ENCODE assay signal across 12 cellular contexts in genomic region chr17:32496348-32497078, GRCh38. TPM values are rescaled to one million over a fixed set of nuclear protein-coding genes. Genes with fewer than 3 reads are reported as not detected.
DNase-seq lines count a peak whose midpoint lies in the region; TF ChIP-seq lines count a peak whose summit lies in the region.
"Had no signal": no experiment of that assay in that cellular context is flagged by ENCODE, and none has a peak within 500 bp of the region (broad histone marks: within the 10 kb centered on the region; RNA-seq: fewer than 3 reads in every experiment).

No MANE protein-coding gene starts in this region.

- TF ChIP-seq CTCF in brain microvascular endothelial cell (IDR thresholded peaks at IDR 0.05; ENCODE audit: low read depth, low read length, missing control alignments), result no peak

- no peaks in the 10 kb centered on the region for H3K27me3 Mint-ChIP-seq in activated naive CD4-positive, alpha-beta T cell treated with anti-CD3 and anti-CD28 coated beads for 36 hours (ENCODE audit: low read depth)
- H3K27me3 Mint-ChIP-seq: CD8-positive, alpha-beta memory T cell had no signal

- CTCF ChIA-PET in activated naive CD4-positive, alpha-beta T cell treated with anti-CD3 and anti-CD28 coated beads for 36 hours (lab: Charles Lee), result interaction anchor here (1.1 to 1.6 kb wide), 2 partner anchors 32 to 52 kb away, joined by 3 to 4 read pairs; partner anchors contain the start of gene PSMD11

- in situ Hi-C loops in ACHN (cut with HindIII; ENCODE audit: low pct_ligation_motif_present, low pct_unique_long_range_greater_than_20kb, low sequenced_read_pairs), result loop anchor here (25.0 kb wide), 1 partner anchor 266 kb away; no protein-coding TSS in a partner anchor
- in situ Hi-C loops in brain microvascular endothelial cell (cut with HindIII; ENCODE audit: low pct_ligation_motif_present, low sequenced_read_pairs), result no loop called here

- H3K27me3 ChIP-seq in brain microvascular endothelial cell (replicated peaks), result no peaks in the 10 kb centered on the region

- DNase-seq in ACHN, result peak; percentile 87
- DNase-seq in HK-2 (ENCODE audit: unreplicated experiment), result peak; percentile 69
- peak; percentile 75 for DNase-seq in brain microvascular endothelial cell
- DNase-seq in kidney tubule cell (ENCODE audit: low spot score), result peak; percentile 49
- no peak for DNase-seq in activated naive CD4-positive, alpha-beta T cell treated with anti-CD3 and anti-CD28 coated beads for 36 hours
- DNase-seq in ureter (ENCODE audit: low spot score), result no peak
- no peak for DNase-seq in NCI-H526 (lab: John Stamatoyannopoulos, UW)
- no peak for DNase-seq in NCI-H1092 treated with DMSO at 0.1 percent for 48 hours (lab: John Stamatoyannopoulos, UW)
- DNase-seq: CD8-positive, alpha-beta memory T cell; kidney; NK-92 treated with Interleukin-12 subunit alpha and Interleukin-12 subunit beta, amount 100 ng/mL, for 24 hours; occipital lobe had no signal

- H3K4me3 Mint-ChIP-seq in activated naive CD4-positive, alpha-beta T cell treated with anti-CD3 and anti-CD28 coated beads for 36 hours, result no peak overlapping the region
- H3K4me3 Mint-ChIP-seq: CD8-positive, alpha-beta memory T cell had no signal

- H3K4me3 ChIP-seq in brain microvascular endothelial cell (ENCODE audit: low read depth, low read length), result no peak overlapping the region

- H3K27ac ChIP-seq in brain microvascular endothelial cell, result peak overlapping the region; percentile 37

- H3K27ac Mint-ChIP-seq in activated naive CD4-positive, alpha-beta T cell treated with anti-CD3 and anti-CD28 coated beads for 36 hours, result no peak overlapping the region

- no peaks in the 10 kb centered on the region for H3K36me3 ChIP-seq in brain microvascular endothelial cell (replicated peaks)

- peaks cover 7% of the 10 kb centered on the region for H3K36me3 Mint-ChIP-seq in activated naive CD4-positive, alpha-beta T cell treated with anti-CD3 and anti-CD28 coated beads for 36 hours (ENCODE audit: low read depth)
- H3K36me3 Mint-ChIP-seq: CD8-positive, alpha-beta memory T cell had no signal

- no peaks in the 10 kb centered on the region for H3K9me3 Mint-ChIP-seq in activated naive CD4-positive, alpha-beta T cell treated with anti-CD3 and anti-CD28 coated beads for 36 hours
- H3K9me3 Mint-ChIP-seq: CD8-positive, alpha-beta memory T cell had no signal

- H3K4me1 Mint-ChIP-seq in activated naive CD4-positive, alpha-beta T cell treated with anti-CD3 and anti-CD28 coated beads for 36 hours (ENCODE audit: low read depth), result peaks cover 43% of the 10 kb centered on the region

- intact Hi-C loops in activated naive CD4-positive, alpha-beta T cell treated with anti-CD3 and anti-CD28 coated beads for 36 hours (cut with micrococcal nuclease), result no loop called here

RNA-seq across cellular contexts. Expression of gene CDK5R1, which starts 9.7 kb away (rescaled TPM):
- total RNA-seq in activated naive CD4-positive, alpha-beta T cell treated with anti-CD3 and anti-CD28 coated beads for 36 hours, result 10 to 100 TPM; 50.6 to 52.1 TPM
- 0.83 TPM for total RNA-seq in ureter

RNA-seq across cellular contexts. Expression of gene PSMD11, which starts 52.2 kb away (rescaled TPM):
- total RNA-seq in activated naive CD4-positive, alpha-beta T cell treated with anti-CD3 and anti-CD28 coated beads for 36 hours, result 100 to 1,000 TPM; 132 to 145 TPM
- total RNA-seq in ureter, result 80.9 TPM

Comparison
In these comparisons a context has a peak if more than half of its experiments do, and no peak if none do; other contexts are left out.
1. DNase-seq: peak in ACHN (single experiment), HK-2 (single experiment), brain microvascular endothelial cell (single experiment) and kidney tubule cell (single experiment); none in activated naive CD4-positive, alpha-beta T cell treated with anti-CD3 and anti-CD28 coated beads for 36 hours (single experiment), ureter (single experiment), NCI-H526 (0 of 2) and NCI-H1092 treated with DMSO at 0.1 percent for 48 hours (single experiment).
2. RNA of gene CDK5R1, which starts 9.7 kb away (total RNA-seq): 50.6 to 52.1 TPM in activated naive CD4-positive, alpha-beta T cell treated with anti-CD3 and anti-CD28 coated beads for 36 hours; 0.83 TPM in ureter (single experiment); every median in the first group is over 10 times any median in the second.